ENCODE assay signal across 16 cellular contexts in genomic region chr9:124006448-124007156, GRCh38. TPM values are rescaled to one million over a fixed set of nuclear protein-coding genes. Genes with fewer than 3 reads are reported as not detected.
DNase-seq lines count a peak whose midpoint lies in the region; ATAC-seq and TF ChIP-seq lines count a peak whose summit lies in the region.
"Had no signal": no experiment of that assay in that cellular context is flagged by ENCODE, and none has a peak within 500 bp of the region (broad histone marks: within the 10 kb centered on the region; RNA-seq: fewer than 3 reads in every experiment).

No MANE protein-coding gene starts in this region.

- H3K4me1 ChIP-seq in Caco-2: peaks cover 35% of the 10 kb centered on the region
- peaks cover 61% of the 10 kb centered on the region for H3K4me1 ChIP-seq in GM23338 (ENCODE audit: insufficient read depth)
- peaks cover 28% of the 10 kb centered on the region for H3K4me1 ChIP-seq in lower lobe of right lung

- H3K79me2 ChIP-seq in GM23338 (replicated peaks; ENCODE audit: insufficient read depth): no peaks in the 10 kb centered on the region

- H3K36me3 ChIP-seq in Caco-2 (ENCODE audit: control insufficient read depth, insufficient read depth, low read length) (no peaks in the 10 kb centered on the region), GM23338 (ENCODE audit: insufficient read depth) (no peaks in the 10 kb centered on the region), lower lobe of right lung (no peaks in the 10 kb centered on the region)

- peaks cover 16% of the 10 kb centered on the region for H3K27me3 ChIP-seq in Caco-2 (replicated peaks; ENCODE audit: control insufficient read depth, insufficient read depth, low read length)
- peaks cover 99% of the 10 kb centered on the region for H3K27me3 ChIP-seq in GM23338 (ENCODE audit: insufficient read depth)
- H3K27me3 ChIP-seq in lower lobe of right lung (ENCODE audit: low read depth): peaks cover 100% of the 10 kb centered on the region

- no peaks in the 10 kb centered on the region for H3K9me2 ChIP-seq in GM23338 (ENCODE audit: insufficient read depth)

- H3K36me3 Mint-ChIP-seq in Caco-2 (ENCODE audit: insufficient read depth, unreplicated experiment): no peaks in the 10 kb centered on the region
- H3K36me3 Mint-ChIP-seq in GM23338 (ENCODE audit: low read depth): no peaks in the 10 kb centered on the region; the same call in 2 of the 3 replicates

- H2AFZ ChIP-seq in GM23338: no peak overlapping the region

- DNase-seq in Caco-2 (no peak), GM23338 (ENCODE audit: low spot score) (peak; percentile 34), OCI-M1 (lab: John Stamatoyannopoulos, UW) (peak; percentile 47), lower lobe of right lung (no peak), DMS53 (lab: John Stamatoyannopoulos, UW) (no peak), hippocampal formation (lab: John Stamatoyannopoulos, UW) (no peak)
- DNase-seq: activated CD4-positive, alpha-beta T cell treated with anti-CD3 and anti-CD28 coated beads, Interleukin-2, amount 10 ng/mL, durations not matched to agents 24 days and 14 days; DND-41; NCI-H146; stimulated activated CD4-positive, alpha-beta T cell treated with anti-CD3 and anti-CD28 coated beads, Interleukin-2, amount 100 ng/mL, for 48 hours had no signal

- H3K27ac Mint-ChIP-seq in Caco-2 (ENCODE audit: unreplicated experiment): no peak overlapping the region
- no peak overlapping the region for H3K27ac Mint-ChIP-seq in GM23338

- no peak overlapping the region for H3K4me2 ChIP-seq in GM23338

- no peaks in the 10 kb centered on the region for H3K9me3 Mint-ChIP-seq in Caco-2 (ENCODE audit: unreplicated experiment)
- peaks cover 4% of the 10 kb centered on the region; the same call in 2 of the 3 replicates for H3K9me3 Mint-ChIP-seq in GM23338
- H3K9me3 Mint-ChIP-seq: activated T-helper 1 cell treated with anti-CD3 and anti-CD28 coated beads, Interleukin-12 subunit alpha, Interleukin-12 subunit beta, Interleukin-2, Interleukin-4 antibody, amounts not matched to agents 30 ng/mL and 10 ng/mL and 1 ng/mL, durations not matched to agents 14 hours and 24 hours and 36 hours had no signal

- TF ChIP-seq CTCF in Caco-2 (IDR thresholded peaks at IDR 0.05; ENCODE audit: insufficient read depth in 1 of 2, low read depth in 1 of 2, low read length in 1 of 2, severe bottlenecking in 1 of 2, unreplicated experiment in 1 of 2) (no peak), GM23338 (conservative IDR thresholded peaks at IDR 0.05; ENCODE audit: low read depth in 2 of 2) (no peak), lower lobe of right lung (IDR thresholded peaks at IDR 0.05) (no peak)

- H3F3A ChIP-seq in GM23338 (replicated peaks; ENCODE audit: low read depth): peaks cover 52% of the 10 kb centered on the region

- ATAC-seq in GM23338 (no peak), lower lobe of right lung (peak; percentile 35 to 42), HG03280 (IDR thresholded peaks at IDR 0.05; ENCODE audit: unreplicated experiment) (no peak), HG02885 (IDR thresholded peaks at IDR 0.05; ENCODE audit: poor library complexity, unreplicated experiment) (no peak)
- ATAC-seq: HepG2 had no signal

- H3K4me1 Mint-ChIP-seq in Caco-2 (ENCODE audit: low read depth, unreplicated experiment) (peaks cover 19% of the 10 kb centered on the region), GM23338 (peaks cover 66% of the 10 kb centered on the region)

- intact Hi-C loops in Caco-2 (cut with micrococcal nuclease; ENCODE audit: unreplicated experiment): loop anchor here (5.0 kb wide), 2 partner anchors 74 to 329 kb away; partner anchors contain the start of gene DENND1A
- intact Hi-C loops in lower lobe of right lung (cut with DNase I): no loop called here

- no TSS peak for BruUV-seq in Caco-2 (replicated peaks; lab: Mats Ljungman, UMichigan)

- H3K27ac ChIP-seq in GM23338 (ENCODE audit: low read depth): no peak overlapping the region
- no peak overlapping the region for H3K27ac ChIP-seq in lower lobe of right lung

- H3K27me3 Mint-ChIP-seq in Caco-2 (ENCODE audit: insufficient read depth, unreplicated experiment) (peaks cover 41% of the 10 kb centered on the region), GM23338 (ENCODE audit: insufficient read depth, low read depth, poor library complexity) (peaks cover 100% of the 10 kb centered on the region)

- POLR2A ChIA-PET in Caco-2 (lab: Charles Lee): no interaction called here

- peaks cover 57% of the 10 kb centered on the region for H4K20me1 ChIP-seq in GM23338 (replicated peaks; ENCODE audit: insufficient read depth)

- H3K9me3 ChIP-seq in Caco-2 (no peaks in the 10 kb centered on the region), lower lobe of right lung (no peaks in the 10 kb centered on the region)

- H3K4me3 ChIP-seq in Caco-2 (ENCODE audit: low read depth, low read length) (no peak overlapping the region), GM23338 (no peak overlapping the region), lower lobe of right lung (no peak overlapping the region)

- peak overlapping the region; percentile 68 for H3K4me3 Mint-ChIP-seq in Caco-2 (ENCODE audit: unreplicated experiment)
- H3K4me3 Mint-ChIP-seq in GM23338: no peak overlapping the region; the same call in 2 of the 3 replicates
- H3K4me3 Mint-ChIP-seq: activated CD4-positive, alpha-beta T cell treated with anti-CD3 and anti-CD28 coated beads, Interleukin-2, amount 10 ng/mL, durations not matched to agents 24 days and 14 days; activated T-helper 1 cell treated with anti-CD3 and anti-CD28 coated beads, Interleukin-12 subunit alpha, Interleukin-12 subunit beta, Interleukin-2, Interleukin-4 antibody, amounts not matched to agents 30 ng/mL and 10 ng/mL and 1 ng/mL, durations not matched to agents 14 hours and 24 hours and 36 hours had no signal

- CTCF ChIA-PET in Caco-2 (lab: Charles Lee): no interaction called here

TF ChIP-seq in GM23338, 12 proteins besides CTCF, POLR2A, EP300 and RAD21 (continues in another document):
- TF ChIP-seq, protein P1, sequence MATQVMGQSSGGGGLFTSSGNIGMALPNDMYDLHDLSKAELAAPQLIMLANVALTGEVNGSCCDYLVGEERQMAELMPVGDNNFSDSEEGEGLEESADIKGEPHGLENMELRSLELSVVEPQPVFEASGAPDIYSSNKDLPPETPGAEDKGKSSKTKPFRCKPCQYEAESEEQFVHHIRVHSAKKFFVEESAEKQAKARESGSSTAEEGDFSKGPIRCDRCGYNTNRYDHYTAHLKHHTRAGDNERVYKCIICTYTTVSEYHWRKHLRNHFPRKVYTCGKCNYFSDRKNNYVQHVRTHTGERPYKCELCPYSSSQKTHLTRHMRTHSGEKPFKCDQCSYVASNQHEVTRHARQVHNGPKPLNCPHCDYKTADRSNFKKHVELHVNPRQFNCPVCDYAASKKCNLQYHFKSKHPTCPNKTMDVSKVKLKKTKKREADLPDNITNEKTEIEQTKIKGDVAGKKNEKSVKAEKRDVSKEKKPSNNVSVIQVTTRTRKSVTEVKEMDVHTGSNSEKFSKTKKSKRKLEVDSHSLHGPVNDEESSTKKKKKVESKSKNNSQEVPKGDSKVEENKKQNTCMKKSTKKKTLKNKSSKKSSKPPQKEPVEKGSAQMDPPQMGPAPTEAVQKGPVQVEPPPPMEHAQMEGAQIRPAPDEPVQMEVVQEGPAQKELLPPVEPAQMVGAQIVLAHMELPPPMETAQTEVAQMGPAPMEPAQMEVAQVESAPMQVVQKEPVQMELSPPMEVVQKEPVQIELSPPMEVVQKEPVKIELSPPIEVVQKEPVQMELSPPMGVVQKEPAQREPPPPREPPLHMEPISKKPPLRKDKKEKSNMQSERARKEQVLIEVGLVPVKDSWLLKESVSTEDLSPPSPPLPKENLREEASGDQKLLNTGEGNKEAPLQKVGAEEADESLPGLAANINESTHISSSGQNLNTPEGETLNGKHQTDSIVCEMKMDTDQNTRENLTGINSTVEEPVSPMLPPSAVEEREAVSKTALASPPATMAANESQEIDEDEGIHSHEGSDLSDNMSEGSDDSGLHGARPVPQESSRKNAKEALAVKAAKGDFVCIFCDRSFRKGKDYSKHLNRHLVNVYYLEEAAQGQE (IDR thresholded peaks at IDR 0.05; ENCODE audit: unreplicated experiment): no peak
- TF ChIP-seq NANOG (IDR thresholded peaks at IDR 0.05; ENCODE audit: borderline replicate concordance): no peak
- TF ChIP-seq CREB1 (CRISPR knock-in tag; IDR thresholded peaks at IDR 0.05; ENCODE audit: low read depth): no peak
- no peak for TF ChIP-seq ZNF114 (CRISPR knock-in tag; IDR thresholded peaks at IDR 0.05)
- TF ChIP-seq EZH2phosphoT487 (IDR thresholded peaks at IDR 0.05; ENCODE audit: unreplicated experiment): peak; percentile 23
- TF ChIP-seq EZH2 (IDR thresholded peaks at IDR 0.05; ENCODE audit: low read depth, unreplicated experiment): peak; percentile 72

RNA-seq across cellular contexts. Expression of gene LHX2, which starts 5.0 kb away (rescaled TPM):
- total RNA-seq in Caco-2 (2022) (2.6 and 4.0 TPM in 2 replicates), lower lobe of right lung (not detected)
- total RNA-seq in GM23338 (2014; rRNA removed; shearing (Covaris generic)): 0.19 and 1.7 TPM in 2 replicates
- 0.45 TPM in 1 of 2 replicates, not detected in the other for polyA plus RNA-seq in GM23338 (2016; fragmentation: Nextera tagmentation; extraction: Ambion mirVana)
- total RNA-seq: activated CD4-positive, alpha-beta T cell treated with anti-CD3 and anti-CD28 coated beads, Interleukin-2, amount 10 ng/mL, durations not matched to agents 24 days and 14 days; activated T-helper 1 cell treated with anti-CD3 and anti-CD28 coated beads, Interleukin-12 subunit alpha, Interleukin-12 subunit beta, Interleukin-2, Interleukin-4 antibody, amounts not matched to agents 30 ng/mL and 10 ng/mL and 1 ng/mL, durations not matched to agents 14 hours and 24 hours and 36 hours; fibroblast of villous mesenchyme; HepG2; renal cortical epithelial cell had no signal
- polyA plus RNA-seq: HepG2 had no signal

Comparison
In these comparisons a context has a peak if more than half of its experiments do, and no peak if none do; other contexts are left out.
1. DNase-seq: peak in GM23338 (single experiment) and OCI-M1 (single experiment); none in Caco-2 (0 of 2), lower lobe of right lung (single experiment), DMS53 (single experiment) and hippocampal formation (0 of 2).
2. ATAC-seq: peak in lower lobe of right lung (2 of 2); none in GM23338 (single experiment), HG03280 (single experiment) and HG02885 (single experiment).